1 cellular context compared by ENCODE assay signal in the genomic region with DNA sequence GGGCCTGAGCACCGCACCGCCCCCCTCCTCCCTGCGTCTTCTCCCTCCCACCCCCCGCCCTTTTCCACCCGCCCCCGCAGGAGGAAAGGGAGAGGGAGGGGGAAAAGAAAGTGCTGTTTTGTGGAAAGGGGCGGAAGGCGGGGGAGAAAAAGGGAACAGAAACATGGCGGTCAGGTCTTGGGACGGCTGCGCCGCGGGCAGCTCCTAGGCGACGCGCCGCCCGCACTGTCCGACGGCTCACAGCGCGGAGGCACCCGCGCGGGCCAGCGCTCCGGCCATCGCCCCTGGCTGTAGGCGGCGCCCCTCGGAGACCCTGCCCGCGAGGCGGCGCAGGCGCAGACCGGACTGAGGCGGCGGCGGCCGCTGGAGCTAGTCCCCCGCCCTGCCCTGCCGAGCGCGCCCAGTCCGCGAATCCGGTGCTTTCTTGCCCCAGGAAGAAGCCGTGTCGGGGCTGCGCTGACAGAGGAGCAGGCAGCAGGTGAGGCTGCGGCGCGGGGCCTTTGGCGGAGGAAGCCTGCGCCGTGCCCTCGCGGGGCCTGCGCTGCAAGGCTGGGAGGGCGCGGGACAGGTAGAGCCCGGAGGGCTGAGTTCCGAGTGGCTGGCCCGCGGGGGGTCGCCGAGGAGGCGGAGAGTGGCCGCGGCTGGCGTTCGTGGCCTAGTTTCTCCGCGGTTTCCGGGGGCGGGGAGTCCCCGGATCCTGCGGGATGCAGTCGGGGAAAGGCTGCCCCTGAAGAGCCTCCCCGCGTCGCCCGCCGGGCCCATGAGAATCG.
TF ChIP-seq lines count a peak whose summit lies in the region.

A gene (plus strand): TSS at position 338 of the 770 bp plus-strand sequence. CDS start 45,482 bp downstream, outside the sequence.

TF ChIP-seq in HepG2, 621 proteins besides CTCF, POLR2A, EP300 and RAD21 (continued from another document and continues in another):
- TF ChIP-seq, protein P1, sequence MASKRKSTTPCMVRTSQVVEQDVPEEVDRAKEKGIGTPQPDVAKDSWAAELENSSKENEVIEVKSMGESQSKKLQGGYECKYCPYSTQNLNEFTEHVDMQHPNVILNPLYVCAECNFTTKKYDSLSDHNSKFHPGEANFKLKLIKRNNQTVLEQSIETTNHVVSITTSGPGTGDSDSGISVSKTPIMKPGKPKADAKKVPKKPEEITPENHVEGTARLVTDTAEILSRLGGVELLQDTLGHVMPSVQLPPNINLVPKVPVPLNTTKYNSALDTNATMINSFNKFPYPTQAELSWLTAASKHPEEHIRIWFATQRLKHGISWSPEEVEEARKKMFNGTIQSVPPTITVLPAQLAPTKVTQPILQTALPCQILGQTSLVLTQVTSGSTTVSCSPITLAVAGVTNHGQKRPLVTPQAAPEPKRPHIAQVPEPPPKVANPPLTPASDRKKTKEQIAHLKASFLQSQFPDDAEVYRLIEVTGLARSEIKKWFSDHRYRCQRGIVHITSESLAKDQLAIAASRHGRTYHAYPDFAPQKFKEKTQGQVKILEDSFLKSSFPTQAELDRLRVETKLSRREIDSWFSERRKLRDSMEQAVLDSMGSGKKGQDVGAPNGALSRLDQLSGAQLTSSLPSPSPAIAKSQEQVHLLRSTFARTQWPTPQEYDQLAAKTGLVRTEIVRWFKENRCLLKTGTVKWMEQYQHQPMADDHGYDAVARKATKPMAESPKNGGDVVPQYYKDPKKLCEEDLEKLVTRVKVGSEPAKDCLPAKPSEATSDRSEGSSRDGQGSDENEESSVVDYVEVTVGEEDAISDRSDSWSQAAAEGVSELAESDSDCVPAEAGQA (IDR thresholded peaks at IDR 0.05; ENCODE audit: low read depth) = peak; percentile 59; the same call in 1 of the 2 replicates
- TF ChIP-seq, protein P1 (CRISPR knock-in tag; IDR thresholded peaks at IDR 0.05; ENCODE audit: borderline replicate concordance) = no peak
- TF ChIP-seq SNRNP70 (IDR thresholded peaks at IDR 0.05; ENCODE audit: low read depth, low read length) = no peak
- TF ChIP-seq ELF1 (CRISPR knock-in tag; IDR thresholded peaks at IDR 0.05) = peak; percentile 48; the same call in 1 of the 2 replicates
- TF ChIP-seq, protein P2, sequence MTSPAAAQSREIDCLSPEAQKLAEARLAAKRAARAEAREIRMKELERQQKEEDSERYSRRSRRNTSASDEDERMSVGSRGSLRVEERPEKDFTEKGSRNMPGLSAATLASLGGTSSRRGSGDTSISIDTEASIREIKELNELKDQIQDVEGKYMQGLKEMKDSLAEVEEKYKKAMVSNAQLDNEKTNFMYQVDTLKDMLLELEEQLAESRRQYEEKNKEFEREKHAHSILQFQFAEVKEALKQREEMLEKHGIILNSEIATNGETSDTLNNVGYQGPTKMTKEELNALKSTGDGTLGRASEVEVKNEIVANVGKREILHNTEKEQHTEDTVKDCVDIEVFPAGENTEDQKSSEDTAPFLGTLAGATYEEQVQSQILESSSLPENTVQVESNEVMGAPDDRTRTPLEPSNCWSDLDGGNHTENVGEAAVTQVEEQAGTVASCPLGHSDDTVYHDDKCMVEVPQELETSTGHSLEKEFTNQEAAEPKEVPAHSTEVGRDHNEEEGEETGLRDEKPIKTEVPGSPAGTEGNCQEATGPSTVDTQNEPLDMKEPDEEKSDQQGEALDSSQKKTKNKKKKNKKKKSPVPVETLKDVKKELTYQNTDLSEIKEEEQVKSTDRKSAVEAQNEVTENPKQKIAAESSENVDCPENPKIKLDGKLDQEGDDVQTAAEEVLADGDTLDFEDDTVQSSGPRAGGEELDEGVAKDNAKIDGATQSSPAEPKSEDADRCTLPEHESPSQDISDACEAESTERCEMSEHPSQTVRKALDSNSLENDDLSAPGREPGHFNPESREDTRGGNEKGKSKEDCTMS (CRISPR knock-in tag; conservative IDR thresholded peaks at IDR 0.05) = no peak
- peak; percentile 58 for TF ChIP-seq BCL6 (CRISPR knock-in tag; IDR thresholded peaks at IDR 0.05)
- peak; percentile 47 for TF ChIP-seq ZNF781 (CRISPR knock-in tag; IDR thresholded peaks at IDR 0.05; ENCODE audit: borderline replicate concordance, not compliant biosample characterization)
- TF ChIP-seq, protein P3, sequence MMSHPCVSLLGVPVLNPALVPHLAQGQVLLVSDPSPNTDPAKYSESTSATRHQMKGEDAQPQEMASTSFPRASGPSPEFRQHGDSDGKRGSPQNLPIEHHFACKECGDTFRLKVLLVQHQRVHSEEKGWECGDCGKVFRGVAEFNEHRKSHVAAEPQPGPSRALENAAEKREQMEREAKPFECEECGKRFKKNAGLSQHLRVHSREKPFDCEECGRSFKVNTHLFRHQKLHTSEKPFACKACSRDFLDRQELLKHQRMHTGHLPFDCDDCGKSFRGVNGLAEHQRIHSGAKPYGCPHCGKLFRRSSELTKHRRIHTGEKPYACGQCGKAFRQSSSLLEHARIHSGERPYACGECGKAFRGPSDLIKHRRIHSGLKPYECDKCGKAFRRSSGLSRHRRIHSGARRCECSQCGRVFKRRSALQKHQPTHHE (CRISPR knock-in tag; IDR thresholded peaks at IDR 0.05; ENCODE audit: borderline replicate concordance) = peak; percentile 87; the same call in 1 of the 2 replicates
- TF ChIP-seq TBX3 (IDR thresholded peaks at IDR 0.05; ENCODE audit: borderline replicate concordance) = no peak
- TF ChIP-seq, protein P4, sequence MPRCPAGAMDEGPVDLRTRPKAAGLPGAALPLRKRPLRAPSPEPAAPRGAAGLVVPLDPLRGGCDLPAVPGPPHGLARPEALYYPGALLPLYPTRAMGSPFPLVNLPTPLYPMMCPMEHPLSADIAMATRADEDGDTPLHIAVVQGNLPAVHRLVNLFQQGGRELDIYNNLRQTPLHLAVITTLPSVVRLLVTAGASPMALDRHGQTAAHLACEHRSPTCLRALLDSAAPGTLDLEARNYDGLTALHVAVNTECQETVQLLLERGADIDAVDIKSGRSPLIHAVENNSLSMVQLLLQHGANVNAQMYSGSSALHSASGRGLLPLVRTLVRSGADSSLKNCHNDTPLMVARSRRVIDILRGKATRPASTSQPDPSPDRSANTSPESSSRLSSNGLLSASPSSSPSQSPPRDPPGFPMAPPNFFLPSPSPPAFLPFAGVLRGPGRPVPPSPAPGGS (CRISPR knock-in tag; IDR thresholded peaks at IDR 0.05) = peak; percentile 94
- TF ChIP-seq ZNF263 (CRISPR knock-in tag; IDR thresholded peaks at IDR 0.05) = no peak
- TF ChIP-seq ZSCAN31 (CRISPR knock-in tag; IDR thresholded peaks at IDR 0.05; ENCODE audit: low read depth) = peak; percentile 55; the same call in 1 of the 2 replicates
- TF ChIP-seq ZNF616 (CRISPR knock-in tag; IDR thresholded peaks at IDR 0.05; ENCODE audit: low read depth) = no peak
- 0 out of 2 replicates have a peak, but pooled peaks have one; percentile 62 for TF ChIP-seq ZNF672 (CRISPR knock-in tag; IDR thresholded peaks at IDR 0.05)
- peak; percentile 34; the same call in 1 of the 2 replicates for TF ChIP-seq ZBTB7B (CRISPR knock-in tag; IDR thresholded peaks at IDR 0.05)
- TF ChIP-seq ARNT2 (CRISPR knock-in tag; IDR thresholded peaks at IDR 0.05; ENCODE audit: low read depth) = peak; percentile 37; the same call in 1 of the 2 replicates
- TF ChIP-seq FOXJ3 (CRISPR knock-in tag; IDR thresholded peaks at IDR 0.05; ENCODE audit: borderline replicate concordance) = no peak
- TF ChIP-seq MAZ (IDR thresholded peaks at IDR 0.05; ENCODE audit: borderline replicate concordance, low read depth, low read length) = peak; percentile 16; the same call in 1 of the 2 replicates
- peak; percentile 94 for TF ChIP-seq MAZ (CRISPR knock-in tag; IDR thresholded peaks at IDR 0.05; ENCODE audit: low read depth)
- TF ChIP-seq ZSCAN30 (CRISPR knock-in tag; IDR thresholded peaks at IDR 0.05) = no peak; the same call in 1 of the 2 replicates
- TF ChIP-seq ZNF234 (CRISPR knock-in tag; conservative IDR thresholded peaks at IDR 0.05) = no peak
- no peak for TF ChIP-seq ZNF343 (CRISPR knock-in tag; IDR thresholded peaks at IDR 0.05)
- TF ChIP-seq IKZF1 (IDR thresholded peaks at IDR 0.05) = no peak
- TF ChIP-seq ASH2L (IDR thresholded peaks at IDR 0.05; ENCODE audit: insufficient read length, low read depth, low read length) = peak; percentile 85
- TF ChIP-seq, protein P5, sequence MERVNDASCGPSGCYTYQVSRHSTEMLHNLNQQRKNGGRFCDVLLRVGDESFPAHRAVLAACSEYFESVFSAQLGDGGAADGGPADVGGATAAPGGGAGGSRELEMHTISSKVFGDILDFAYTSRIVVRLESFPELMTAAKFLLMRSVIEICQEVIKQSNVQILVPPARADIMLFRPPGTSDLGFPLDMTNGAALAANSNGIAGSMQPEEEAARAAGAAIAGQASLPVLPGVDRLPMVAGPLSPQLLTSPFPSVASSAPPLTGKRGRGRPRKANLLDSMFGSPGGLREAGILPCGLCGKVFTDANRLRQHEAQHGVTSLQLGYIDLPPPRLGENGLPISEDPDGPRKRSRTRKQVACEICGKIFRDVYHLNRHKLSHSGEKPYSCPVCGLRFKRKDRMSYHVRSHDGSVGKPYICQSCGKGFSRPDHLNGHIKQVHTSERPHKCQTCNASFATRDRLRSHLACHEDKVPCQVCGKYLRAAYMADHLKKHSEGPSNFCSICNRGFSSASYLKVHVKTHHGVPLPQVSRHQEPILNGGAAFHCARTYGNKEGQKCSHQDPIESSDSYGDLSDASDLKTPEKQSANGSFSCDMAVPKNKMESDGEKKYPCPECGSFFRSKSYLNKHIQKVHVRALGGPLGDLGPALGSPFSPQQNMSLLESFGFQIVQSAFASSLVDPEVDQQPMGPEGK (CRISPR knock-in tag; IDR thresholded peaks at IDR 0.05) = peak; percentile 66
- TF ChIP-seq, protein P6, sequence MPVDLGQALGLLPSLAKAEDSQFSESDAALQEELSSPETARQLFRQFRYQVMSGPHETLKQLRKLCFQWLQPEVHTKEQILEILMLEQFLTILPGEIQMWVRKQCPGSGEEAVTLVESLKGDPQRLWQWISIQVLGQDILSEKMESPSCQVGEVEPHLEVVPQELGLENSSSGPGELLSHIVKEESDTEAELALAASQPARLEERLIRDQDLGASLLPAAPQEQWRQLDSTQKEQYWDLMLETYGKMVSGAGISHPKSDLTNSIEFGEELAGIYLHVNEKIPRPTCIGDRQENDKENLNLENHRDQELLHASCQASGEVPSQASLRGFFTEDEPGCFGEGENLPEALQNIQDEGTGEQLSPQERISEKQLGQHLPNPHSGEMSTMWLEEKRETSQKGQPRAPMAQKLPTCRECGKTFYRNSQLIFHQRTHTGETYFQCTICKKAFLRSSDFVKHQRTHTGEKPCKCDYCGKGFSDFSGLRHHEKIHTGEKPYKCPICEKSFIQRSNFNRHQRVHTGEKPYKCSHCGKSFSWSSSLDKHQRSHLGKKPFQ (CRISPR knock-in tag; IDR thresholded peaks at IDR 0.05; ENCODE audit: insufficient replicate concordance) = peak; percentile 52
- TF ChIP-seq PHF8 (CRISPR knock-in tag; IDR thresholded peaks at IDR 0.05) = peak; percentile 96
- 0 out of 2 replicates have a peak, but pooled peaks have one; percentile 27 for TF ChIP-seq ZBTB20 (CRISPR knock-in tag; IDR thresholded peaks at IDR 0.05; ENCODE audit: borderline replicate concordance, low read depth)
- TF ChIP-seq, protein P7, sequence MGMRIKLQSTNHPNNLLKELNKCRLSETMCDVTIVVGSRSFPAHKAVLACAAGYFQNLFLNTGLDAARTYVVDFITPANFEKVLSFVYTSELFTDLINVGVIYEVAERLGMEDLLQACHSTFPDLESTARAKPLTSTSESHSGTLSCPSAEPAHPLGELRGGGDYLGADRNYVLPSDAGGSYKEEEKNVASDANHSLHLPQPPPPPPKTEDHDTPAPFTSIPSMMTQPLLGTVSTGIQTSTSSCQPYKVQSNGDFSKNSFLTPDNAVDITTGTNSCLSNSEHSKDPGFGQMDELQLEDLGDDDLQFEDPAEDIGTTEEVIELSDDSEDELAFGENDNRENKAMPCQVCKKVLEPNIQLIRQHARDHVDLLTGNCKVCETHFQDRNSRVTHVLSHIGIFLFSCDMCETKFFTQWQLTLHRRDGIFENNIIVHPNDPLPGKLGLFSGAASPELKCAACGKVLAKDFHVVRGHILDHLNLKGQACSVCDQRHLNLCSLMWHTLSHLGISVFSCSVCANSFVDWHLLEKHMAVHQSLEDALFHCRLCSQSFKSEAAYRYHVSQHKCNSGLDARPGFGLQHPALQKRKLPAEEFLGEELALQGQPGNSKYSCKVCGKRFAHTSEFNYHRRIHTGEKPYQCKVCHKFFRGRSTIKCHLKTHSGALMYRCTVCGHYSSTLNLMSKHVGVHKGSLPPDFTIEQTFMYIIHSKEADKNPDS (CRISPR knock-in tag; IDR thresholded peaks at IDR 0.05) = no peak
- TF ChIP-seq TBP (CRISPR knock-in tag; IDR thresholded peaks at IDR 0.05) = no peak
- peak; percentile 86 for TF ChIP-seq REL (CRISPR knock-in tag; conservative IDR thresholded peaks at IDR 0.05)
- TF ChIP-seq, protein P8, sequence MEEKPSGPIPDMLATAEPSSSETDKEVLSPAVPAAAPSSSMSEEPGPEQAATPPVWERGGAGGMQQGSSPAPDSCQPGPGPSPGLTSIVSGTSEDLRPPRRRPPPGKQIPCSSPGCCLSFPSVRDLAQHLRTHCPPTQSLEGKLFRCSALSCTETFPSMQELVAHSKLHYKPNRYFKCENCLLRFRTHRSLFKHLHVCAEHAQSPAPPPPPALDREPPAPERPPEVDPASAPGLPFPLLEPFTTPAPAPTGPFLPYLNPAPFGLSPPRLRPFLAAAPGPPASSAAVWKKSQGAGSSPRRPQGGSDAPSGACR (CRISPR knock-in tag; IDR thresholded peaks at IDR 0.05) = peak; percentile 72
